In the genomic region with DNA sequence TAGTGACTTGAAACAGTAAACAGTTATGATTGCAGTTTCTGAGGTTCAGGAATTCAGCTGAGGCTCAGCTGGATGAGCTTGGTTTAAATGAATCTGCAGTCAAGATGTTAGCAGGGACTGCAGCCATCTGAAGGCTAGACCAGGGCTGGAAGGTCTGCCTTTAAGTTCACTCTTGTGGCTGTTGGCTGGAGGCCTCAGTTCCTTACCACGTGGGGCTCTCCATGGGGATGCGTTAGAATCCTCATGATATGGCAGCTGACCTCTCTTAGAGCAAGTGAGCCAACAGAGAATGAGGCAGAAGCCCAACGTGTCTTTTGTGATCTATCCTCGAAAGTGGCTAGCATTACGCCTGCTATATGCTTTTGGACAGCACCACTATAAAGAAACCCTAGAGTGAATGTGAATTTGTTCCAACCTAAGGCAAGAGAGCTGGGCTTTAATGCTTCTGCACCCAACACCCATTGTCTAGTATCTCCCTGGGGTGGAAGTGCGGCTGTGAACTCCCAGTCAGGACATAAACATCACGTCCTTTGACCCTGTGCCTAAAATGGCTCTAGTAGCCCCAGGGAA, we compare ENCODE assay signal across 23 cellular contexts. TPM values are rescaled to one million over a fixed set of nuclear protein-coding genes. Genes with fewer than 3 reads are reported as not detected.
"Had no signal": no experiment of that assay in that cellular context is flagged by ENCODE, and none has a peak within 500 bp of the region (broad histone marks: within the 10 kb centered on the region; RNA-seq: fewer than 3 reads in every experiment).

No MANE protein-coding gene starts in this region.

- H3K4me2 ChIP-seq: neural progenitor cell had no signal

- H3K36me3 Mint-ChIP-seq: activated naive CD8-positive, alpha-beta T cell treated with anti-CD3 and anti-CD28 coated beads for 36 hours; neural progenitor cell; T-cell had no signal

- H3K27ac Mint-ChIP-seq: activated CD4-positive, alpha-beta T cell treated with anti-CD3 and anti-CD28 coated beads, Interleukin-2, amount 10 ng/mL, durations not matched to agents 7 days and 5 days; activated naive CD8-positive, alpha-beta T cell treated with anti-CD3 and anti-CD28 coated beads for 36 hours; activated T-helper 1 cell treated with anti-CD3 and anti-CD28 coated beads, Interleukin-12 subunit alpha, Interleukin-12 subunit beta, Interleukin-2, Interleukin-4 antibody, amounts not matched to agents 30 ng/mL and 10 ng/mL and 1 ng/mL, durations not matched to agents 14 hours and 24 hours and 36 hours; neural progenitor cell; T-cell had no signal

- FAIRE-seq: endothelial cell of umbilical vein, frontal cortex, kidney had no signal

- H3K27ac ChIP-seq: body of pancreas, neural progenitor cell, ovary, SK-N-MC, skin epidermis, suprapubic skin had no signal

- H3K27me3 ChIP-seq: body of pancreas, left lung, neural progenitor cell, ovary, suprapubic skin had no signal

- H3K27me3 Mint-ChIP-seq: activated CD4-positive, alpha-beta T cell treated with anti-CD3 and anti-CD28 coated beads, Interleukin-2, amount 10 ng/mL, durations not matched to agents 7 days and 5 days; activated naive CD8-positive, alpha-beta T cell treated with anti-CD3 and anti-CD28 coated beads for 36 hours; central memory CD8-positive, alpha-beta T cell had no signal

- H3K9me3 Mint-ChIP-seq: activated CD4-positive, alpha-beta T cell treated with anti-CD3 and anti-CD28 coated beads, Interleukin-2, amount 10 ng/mL, durations not matched to agents 7 days and 5 days; activated T-helper 1 cell treated with anti-CD3 and anti-CD28 coated beads, Interleukin-12 subunit alpha, Interleukin-12 subunit beta, Interleukin-2, Interleukin-4 antibody, amounts not matched to agents 30 ng/mL and 10 ng/mL and 1 ng/mL, durations not matched to agents 14 hours and 24 hours and 36 hours; central memory CD8-positive, alpha-beta T cell; neural progenitor cell had no signal

- H3K4me3 Mint-ChIP-seq: activated CD4-positive, alpha-beta T cell treated with anti-CD3 and anti-CD28 coated beads, Interleukin-2, amount 10 ng/mL, durations not matched to agents 7 days and 5 days; activated naive CD8-positive, alpha-beta T cell treated with anti-CD3 and anti-CD28 coated beads for 36 hours; activated T-helper 1 cell treated with anti-CD3 and anti-CD28 coated beads, Interleukin-12 subunit alpha, Interleukin-12 subunit beta, Interleukin-2, Interleukin-4 antibody, amounts not matched to agents 30 ng/mL and 10 ng/mL and 1 ng/mL, durations not matched to agents 14 hours and 24 hours and 36 hours; central memory CD8-positive, alpha-beta T cell; neural progenitor cell; T-cell had no signal

- H3K36me3 ChIP-seq: left lung, neural progenitor cell, ovary, suprapubic skin had no signal

- H3K9ac ChIP-seq: neural progenitor cell had no signal

- H3K4me3 ChIP-seq: body of pancreas, left lung, neural progenitor cell, ovary, SK-N-MC, skin epidermis, suprapubic skin had no signal

- ATAC-seq: body of pancreas, T-cell had no signal

- H2AFZ ChIP-seq: neural progenitor cell had no signal

- H3K4me1 Mint-ChIP-seq: activated CD4-positive, alpha-beta T cell treated with anti-CD3 and anti-CD28 coated beads, Interleukin-2, amount 10 ng/mL, durations not matched to agents 7 days and 5 days; activated naive CD8-positive, alpha-beta T cell treated with anti-CD3 and anti-CD28 coated beads for 36 hours; central memory CD8-positive, alpha-beta T cell; T-cell had no signal

- DNase-seq: activated CD4-positive, alpha-beta T cell treated with anti-CD3 and anti-CD28 coated beads, Interleukin-2, amount 10 ng/mL, durations not matched to agents 7 days and 5 days; activated CD8-positive, alpha-beta memory T cell treated with anti-CD3 and anti-CD28 coated beads for 24 hours; activated naive CD8-positive, alpha-beta T cell treated with anti-CD3 and anti-CD28 coated beads for 36 hours; body of pancreas; cortex of kidney; effector CD4-positive, alpha-beta T cell; hippocampal formation; kidney; left lung; ovary; stimulated activated CD4-positive, alpha-beta T cell treated with anti-CD3 and anti-CD28 coated beads, Interleukin-15, amount 100 ng/mL, for 24 hours; stimulated activated CD4-positive, alpha-beta T cell treated with anti-CD3 and anti-CD28 coated beads, Interleukin-4, amount 100 ng/mL, for 24 hours; stimulated activated naive CD4-positive, alpha-beta T cell treated with Interleukin-2 at 50 U/mL for 16 hours; T-cell; T-helper 9 cell had no signal

- H3K4me1 ChIP-seq: body of pancreas had no signal

- H3K9me3 ChIP-seq: body of pancreas, left lung, ovary, suprapubic skin had no signal

RNA-seq across cellular contexts. Expression of gene HSPB8, which starts 26.1 kb away (rescaled TPM):
- total RNA-seq: activated CD4-positive, alpha-beta T cell treated with anti-CD3 and anti-CD28 coated beads, Interleukin-2, amount 10 ng/mL, durations not matched to agents 7 days and 5 days; activated naive CD8-positive, alpha-beta T cell treated with anti-CD3 and anti-CD28 coated beads for 36 hours; activated T-helper 1 cell treated with anti-CD3 and anti-CD28 coated beads, Interleukin-12 subunit alpha, Interleukin-12 subunit beta, Interleukin-2, Interleukin-4 antibody, amounts not matched to agents 30 ng/mL and 10 ng/mL and 1 ng/mL, durations not matched to agents 14 hours and 24 hours and 36 hours had no signal
